9 cellular contexts compared by ENCODE assay signal in the genomic region with DNA sequence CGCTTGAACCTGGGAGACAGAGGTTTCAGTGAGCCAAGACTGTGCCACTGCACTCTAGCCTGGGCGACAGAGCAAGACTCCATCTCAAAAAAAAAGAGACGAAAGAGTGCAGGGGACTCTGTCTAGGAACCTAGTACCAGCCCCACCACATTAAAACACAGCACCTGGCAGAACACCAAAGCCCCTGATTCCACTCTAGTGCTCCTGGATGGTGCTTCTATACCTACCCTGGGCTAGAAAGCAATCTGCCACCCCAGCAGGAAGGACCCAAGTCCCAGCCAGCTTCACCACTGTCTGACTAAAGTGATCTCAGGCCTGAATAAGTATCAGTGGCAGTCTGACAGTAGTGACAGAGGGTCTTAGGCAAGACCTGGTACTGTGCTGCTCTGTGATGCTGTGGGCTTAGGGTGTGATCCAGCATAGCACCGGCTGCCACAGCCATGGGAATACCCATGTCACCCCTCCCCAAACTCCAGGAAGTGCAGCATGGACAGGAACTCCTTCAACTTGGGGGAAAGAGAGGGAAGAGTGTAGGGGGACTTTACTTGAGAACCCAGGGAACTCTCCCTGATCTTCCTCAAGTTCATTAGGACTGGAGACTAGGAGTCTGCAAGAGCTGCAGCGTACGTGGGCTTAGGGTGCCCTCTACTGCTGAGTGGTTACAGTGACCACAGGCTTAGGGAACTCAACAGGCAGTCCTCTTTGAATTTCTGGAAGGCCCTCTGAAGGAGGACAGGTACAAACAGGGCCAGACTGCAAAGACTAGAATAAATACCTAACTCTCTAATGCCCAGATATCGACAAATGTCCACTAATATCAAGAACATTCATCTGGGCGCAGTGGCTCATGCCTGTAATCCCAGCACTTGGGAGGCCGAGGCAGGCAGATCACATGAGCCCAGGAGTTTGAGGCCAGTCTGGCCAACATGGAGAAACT. TPM values are rescaled to one million over a fixed set of nuclear protein-coding genes. Genes with fewer than 3 reads are reported as not detected.
DNase-seq lines count a peak whose midpoint lies in the region; ATAC-seq and FAIRE-seq lines count a peak whose summit lies in the region.
"Had no signal": no experiment of that assay in that cellular context is flagged by ENCODE, and none has a peak within 500 bp of the region (broad histone marks: within the 10 kb centered on the region; RNA-seq: fewer than 3 reads in every experiment).

No MANE protein-coding gene starts in this region.

- ATAC-seq in GM18873 (IDR thresholded peaks at IDR 0.05; ENCODE audit: low FRiP score, unreplicated experiment), result no peak

- peak; percentile 85 for DNase-seq in A172 (ENCODE audit: low spot score)
- peak; percentile 26 for DNase-seq in GM18507 (ENCODE audit: extremely low spot score, insufficient read length, low read depth)
- DNase-seq in NCI-H2029 treated with DMSO at 0.1 percent for 48 hours (lab: John Stamatoyannopoulos, UW), result peak; percentile 12
- DNase-seq in T-helper 22 cell (ENCODE audit: low read depth), result peak; percentile 21
- peak; percentile 90 for DNase-seq in astrocyte of the hippocampus (ENCODE audit: low read depth, low spot score)
- DNase-seq in iPS-NIHi11 (ENCODE audit: low spot score), result peak; percentile 73
- peak; percentile 27 to 46 for DNase-seq in stimulated activated CD4-positive, alpha-beta T cell treated with anti-CD3 and anti-CD28 coated beads, Interleukin-1b, Interleukin-23, amount 100 ng/mL, for 4 hours (ENCODE audit: low read depth in 2 of 2)

- FAIRE-seq in GM18507 (lab: Jason Lieb, UNC), result peak; percentile 88
- FAIRE-seq: G401.6 had no signal

RNA-seq across cellular contexts. Expression of a gene that starts 30.0 kb away (rescaled TPM):
- total RNA-seq in A172 (2014; rRNA removed; shearing (Covaris generic)), result not detected in 2 replicates

RNA-seq across cellular contexts. Expression of a gene that starts 40.9 kb away (rescaled TPM):
- not detected in 2 replicates for total RNA-seq in A172 (2014; rRNA removed; shearing (Covaris generic))

Comparison
In these comparisons a context has a peak if more than half of its experiments do, and no peak if none do; other contexts are left out.
1. DNase-seq: peak in every context shown above with its lines; median percentile 90 in astrocyte of the hippocampus; 85 in A172; 73 in iPS-NIHi11; 36 in stimulated activated CD4-positive, alpha-beta T cell treated with anti-CD3 and anti-CD28 coated beads, Interleukin-1b, Interleukin-23, amount 100 ng/mL, for 4 hours; 26 in GM18507; 21 in T-helper 22 cell; 12 in NCI-H2029 treated with DMSO at 0.1 percent for 48 hours.